8 cellular contexts compared by ENCODE assay signal in the genomic region with DNA sequence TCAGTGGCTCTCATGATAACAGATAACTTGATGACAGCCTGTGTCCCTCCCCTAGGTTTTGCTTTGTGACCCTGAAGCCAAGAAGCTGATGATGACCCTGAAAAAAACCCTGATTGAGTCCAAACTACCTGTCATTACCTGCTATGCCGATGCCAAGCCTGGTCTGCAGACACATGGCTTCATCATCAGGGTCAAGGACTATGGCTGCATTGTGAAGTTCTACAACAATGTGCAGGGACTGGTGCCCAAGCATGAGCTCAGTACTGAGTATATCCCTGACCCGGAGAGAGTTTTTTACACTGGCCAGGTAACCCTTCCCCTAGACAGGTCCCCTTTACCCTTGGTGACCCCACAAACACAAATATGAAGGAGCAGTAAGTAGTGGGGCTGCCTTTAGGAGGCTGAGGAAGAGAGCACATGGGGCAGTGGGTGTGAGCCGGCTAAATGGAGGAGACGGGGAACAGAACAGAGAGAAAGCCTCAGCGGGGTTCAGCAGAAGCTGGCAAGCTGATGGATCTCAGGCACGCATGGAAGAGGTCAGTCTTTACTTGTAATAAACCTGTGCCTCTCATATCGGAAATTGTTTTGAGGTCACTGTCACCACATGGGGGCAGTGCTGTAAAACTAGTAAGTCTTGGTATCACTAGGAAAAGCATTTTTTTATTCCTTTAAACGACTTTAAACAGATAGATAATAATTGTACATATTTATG.
DNase-seq lines count a peak whose midpoint lies in the region; ATAC-seq lines count a peak whose summit lies in the region.

No MANE protein-coding gene starts in this region.

- DNase-seq in DMS153 (lab: John Stamatoyannopoulos, UW) (peak; percentile 11), HuH-7 (ENCODE audit: low spot score) (peak; percentile 42), SKM-1 (lab: John Stamatoyannopoulos, UW; ENCODE audit: unreplicated experiment) (peak; percentile 11), anterior cingulate cortex (lab: John Stamatoyannopoulos, UW) (peak in 35 of 58 donors; percentile 1 to 70 (median 9)), hepatic stellate cell (ENCODE audit: low spot score) (peak; percentile 41), smooth muscle cell of the brain vasculature (ENCODE audit: low read depth, low spot score) (peak; percentile 51)

- ATAC-seq in HG02840 (IDR thresholded peaks at IDR 0.05; ENCODE audit: low FRiP score, unreplicated experiment) (no peak), GM19328 (IDR thresholded peaks at IDR 0.05; ENCODE audit: unreplicated experiment) (no peak)
